Comparison of ENCODE assay signal across 9 cellular contexts in genomic region chr19:37905936-37906867, GRCh38. TPM values are rescaled to one million over a fixed set of nuclear protein-coding genes. Genes with fewer than 3 reads are reported as not detected.
DNase-seq lines count a peak whose midpoint lies in the region; ATAC-seq and TF ChIP-seq lines count a peak whose summit lies in the region.
"Had no signal": no experiment of that assay in that cellular context is flagged by ENCODE, and none has a peak within 500 bp of the region (broad histone marks: within the 10 kb centered on the region; RNA-seq: fewer than 3 reads in every experiment).

WDR87 (minus strand) TSS chr19:37906594; CDS start chr19:37898239, 8,355 bp downstream.

- peaks cover 10% of the 10 kb centered on the region for H3K4me1 ChIP-seq in Panc1 (ENCODE audit: control insufficient read depth, insufficient read depth, low read length)
- H3K4me1 ChIP-seq in cardiac muscle cell (ENCODE audit: low read depth), result peaks cover 9% of the 10 kb centered on the region
- peaks cover 18% of the 10 kb centered on the region for H3K4me1 ChIP-seq in psoas muscle

- H3K27me3 ChIP-seq in Panc1 (ENCODE audit: control insufficient read depth, insufficient read depth, low read length), result no peaks in the 10 kb centered on the region
- no peaks in the 10 kb centered on the region for H3K27me3 ChIP-seq in cardiac muscle cell
- no peaks in the 10 kb centered on the region for H3K27me3 ChIP-seq in psoas muscle (ENCODE audit: insufficient read depth in 3 of 3, low read length in 2 of 3)

- no peaks in the 10 kb centered on the region for H3K9me3 ChIP-seq in Panc1 (ENCODE audit: control insufficient read depth, insufficient read depth, low read depth, low read length)
- no peaks in the 10 kb centered on the region for H3K9me3 ChIP-seq in cardiac muscle cell (ENCODE audit: low read depth)
- H3K9me3 ChIP-seq in psoas muscle, result no peaks in the 10 kb centered on the region

- 10 to 13% (median 11%) methylated on average over 51 to 63 of the region's 63 CpGs for WGBS in psoas muscle, 3 donors

- no TSS peak for BruUV-seq in Panc1 (replicated peaks; lab: Mats Ljungman, UMichigan)

- no peak for TF ChIP-seq CTCF in Panc1 (IDR thresholded peaks at IDR 0.05)
- no peak for TF ChIP-seq CTCF in cardiac muscle cell (IDR thresholded peaks at IDR 0.05; ENCODE audit: low read depth, low read length)
- TF ChIP-seq CTCF in psoas muscle (IDR thresholded peaks at IDR 0.05), result no peak

- H3K36me3 ChIP-seq in Panc1 (ENCODE audit: control insufficient read depth, insufficient read depth, low read length) (no peaks in the 10 kb centered on the region), cardiac muscle cell (no peaks in the 10 kb centered on the region), psoas muscle (ENCODE audit: insufficient read depth in 1 of 2, low read depth in 1 of 2) (no peaks in the 10 kb centered on the region)

- intact Hi-C loops in Panc1 (cut with micrococcal nuclease; ENCODE audit: unreplicated experiment), result loop anchor here (10.0 kb wide), 4 partner anchors 79 to 319 kb away; partner anchors contain the start of gene DPF1
- intact Hi-C loops in psoas muscle (cut with DNase I), result loop anchor here in 1 of 2 donors (5.0 to 10.0 kb wide), 4 partner anchors 96 to 411 kb away; partner anchors contain the start of genes KCNK6 and YIF1B

- CTCF ChIA-PET in Panc1 (lab: Charles Lee), result interaction anchor here (0.7 to 1.5 kb wide), 3 partner anchors 26 to 313 kb away, joined by 3 to 9 read pairs (median 3); no protein-coding TSS in a partner anchor

- DNase-seq in DMS 273 (lab: John Stamatoyannopoulos, UW; ENCODE audit: unreplicated experiment) (peak; percentile 85), DMS 273 treated with DMSO at 0.1 percent for 48 hours (lab: John Stamatoyannopoulos, UW) (no peak), Panc1 (ENCODE audit: low read depth, low spot score) (no peak), activated gamma-delta T cell treated with Interleukin-2 at 50 U/mL for 16 hours (peak; percentile 44), cardiac muscle cell (ENCODE audit: low read depth in 1 of 2, low spot score in 1 of 2) (peak in 1 of 2 donors; percentile 17), psoas muscle (peak in 1 of 2 donors; percentile 21), GM19240 (ENCODE audit: insufficient read length, low spot score) (no peak)

- H3K27ac ChIP-seq in Panc1 (ENCODE audit: low read length) (peak within 1 kb of the TSS; percentile 75), cardiac muscle cell (peak within 1 kb of the TSS; percentile 82), psoas muscle (peak within 1 kb of the TSS; percentile 76)

- peak within 1 kb of the TSS; percentile 76 to 97 for H3K4me3 ChIP-seq in Panc1 (ENCODE audit: low read depth in 2 of 2, low read length in 2 of 2)
- peak within 1 kb of the TSS; percentile 69 for H3K4me3 ChIP-seq in cardiac muscle cell
- peak within 1 kb of the TSS; percentile 79 for H3K4me3 ChIP-seq in psoas muscle

- POLR2A ChIA-PET in Panc1 (lab: Charles Lee), result interaction anchor here (0.6 to 1.2 kb wide), 5 partner anchors 26 to 535 kb away, joined by 3 to 12 read pairs (median 4); partner anchors contain the start of gene ZNF527

- in situ Hi-C loops in Panc1 (cut with HindIII; ENCODE audit: low pct_unique_long_range_greater_than_20kb, low sequenced_read_pairs), result no loop called here

- peak; percentile 29 for ATAC-seq in HG03460 (IDR thresholded peaks at IDR 0.05; ENCODE audit: unreplicated experiment)
- ATAC-seq in Panc1, result peak; percentile 37
- peak in 2 of 4 donors; percentile 7 to 29 for ATAC-seq in psoas muscle

RNA-seq across cellular contexts. Expression of gene WDR87, which starts in this region (rescaled TPM):
- total RNA-seq in Panc1 (2021; ENCODE audit: unreplicated experiment) (not detected), cardiac muscle cell (not detected in 2 replicates), psoas muscle (not detected)
- not detected for polyA plus RNA-seq in Panc1 (2012; ENCODE audit: insufficient read length)
- polyA plus RNA-seq in cardiac muscle cell (0.17 TPM in 1 of 2 replicates, not detected in the other), psoas muscle (under 1 TPM in 1 of 3 donors, not detected in 2; under 0.01 TPM)
- total RNA-seq: pulmonary artery endothelial cell had no signal

Comparison
In these comparisons a context has a peak if more than half of its experiments do, and no peak if none do; other contexts are left out.
1. DNase-seq: peak in DMS 273 (single experiment) and activated gamma-delta T cell treated with Interleukin-2 at 50 U/mL for 16 hours (single experiment); none in DMS 273 treated with DMSO at 0.1 percent for 48 hours (single experiment), Panc1 (single experiment) and GM19240 (single experiment).
2. Peak in ATAC-seq, H3K4me3 ChIP-seq and H3K27ac ChIP-seq in Panc1; RNA of the gene not detected or under 1 TPM.
3. Peak in every context shown above with its lines, with median percentiles within 50 percentile points of each other: H3K27ac ChIP-seq and H3K4me3 ChIP-seq.